13 cellular contexts compared by ENCODE assay signal in the genomic region with DNA sequence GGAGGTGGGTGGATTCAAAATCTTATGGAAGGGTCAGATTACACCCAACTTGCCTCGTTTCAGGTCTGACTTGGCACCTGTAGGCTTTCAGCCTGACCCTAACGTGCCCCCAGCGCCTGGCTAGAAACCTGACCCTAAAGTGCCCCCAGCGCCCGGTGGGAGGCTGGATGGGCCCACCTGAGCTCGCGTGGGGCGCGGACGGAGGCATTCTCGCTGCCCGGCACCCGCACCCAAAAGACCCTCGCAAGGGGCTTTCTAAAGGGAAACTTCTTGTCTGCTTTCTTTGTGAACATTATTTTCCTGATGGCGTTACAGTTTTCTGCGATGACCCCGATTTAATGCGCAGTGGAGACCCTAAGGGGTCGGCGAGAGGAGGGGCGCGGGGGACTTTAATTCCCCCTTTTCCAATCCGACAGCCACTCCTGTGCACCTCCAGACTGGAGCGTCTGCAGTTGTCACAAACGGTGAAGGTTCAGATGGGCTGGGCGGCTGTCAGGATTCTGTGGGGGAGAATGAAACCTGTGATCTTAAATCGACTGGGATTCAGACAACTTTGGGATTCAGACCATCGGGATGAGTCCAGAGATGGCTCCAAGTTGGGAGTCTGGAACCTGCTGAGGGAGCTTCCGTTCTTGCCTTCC. TPM values are rescaled to one million over a fixed set of nuclear protein-coding genes. Genes with fewer than 3 reads are reported as not detected.
DNase-seq lines count a peak whose midpoint lies in the region; ATAC-seq, FAIRE-seq and TF ChIP-seq lines count a peak whose summit lies in the region.
"Had no signal": no experiment of that assay in that cellular context is flagged by ENCODE, and none has a peak within 500 bp of the region (broad histone marks: within the 10 kb centered on the region; RNA-seq: fewer than 3 reads in every experiment).

No MANE protein-coding gene starts in this region.

- H3K4me1 ChIP-seq in ectodermal cell (ENCODE audit: control insufficient read depth, insufficient read depth, low read length): peaks cover 31% of the 10 kb centered on the region
- H3K4me1 ChIP-seq in psoas muscle: peaks cover 34% of the 10 kb centered on the region
- peaks cover 20 to 44% of the 10 kb centered on the region in 2 donors for H3K4me1 ChIP-seq in left lung

- intact Hi-C loops in psoas muscle (cut with DNase I) (loop anchor here in 1 of 2 donors (5.0 kb wide), 1 partner anchor 180 kb away; no protein-coding TSS in a partner anchor), left lung (cut with DNase I) (no loop called here)

- FAIRE-seq in H54 (lab: Jason Lieb, UNC): no peak

- H3K9me3 ChIP-seq in ectodermal cell (ENCODE audit: control insufficient read depth, low read length): no peaks in the 10 kb centered on the region
- no peaks in the 10 kb centered on the region for H3K9me3 ChIP-seq in psoas muscle
- H3K9me3 ChIP-seq in left lung: no peaks in the 10 kb centered on the region
- H3K9me3 ChIP-seq: thyroid gland had no signal

- WGBS in ectodermal cell, 2 experiments: 3 to 4% methylated on average over 29 of the region's 29 CpGs
- 2 to 5% (median 4%) methylated on average over 29 of the region's 29 CpGs for whole genome bisulfite sequencing in psoas muscle, 3 donors

- no peak for TF ChIP-seq CTCF in psoas muscle (IDR thresholded peaks at IDR 0.05)
- TF ChIP-seq CTCF in left lung (IDR thresholded peaks at IDR 0.05): no peak

- H3K27ac ChIP-seq in ectodermal cell (ENCODE audit: insufficient read depth, low read depth, low read length, poor library complexity, severe bottlenecking): no peak overlapping the region
- no peak overlapping the region for H3K27ac ChIP-seq in psoas muscle
- H3K27ac ChIP-seq in left lung: no peak overlapping the region
- H3K27ac ChIP-seq: 22Rv1, GM23248, HL-60, thyroid gland had no signal

- DNase-seq in DMS 273 (lab: John Stamatoyannopoulos, UW; ENCODE audit: unreplicated experiment) (peak; percentile 30), DMS 273 treated with DMSO at 0.1 percent for 48 hours (lab: John Stamatoyannopoulos, UW) (no peak), NAMALWA (ENCODE audit: low spot score) (peak; percentile 45), psoas muscle (no peak), H54 (ENCODE audit: insufficient read length, low spot score) (no peak), left lung (no peak)
- DNase-seq: immature natural killer cell had no signal

- TF ChIP-seq POLR2A in H54 (IDR thresholded peaks at IDR 0.05; ENCODE audit: low read depth, low read length): no peak

- peaks cover 81% of the 10 kb centered on the region for H3K27me3 ChIP-seq in ectodermal cell (ENCODE audit: control insufficient read depth, insufficient read depth, low read length, poor library complexity, severe bottlenecking)
- peaks cover 0 to 59% (median 29%) of the 10 kb centered on the region in 3 donors for H3K27me3 ChIP-seq in psoas muscle (ENCODE audit: insufficient read depth in 3 of 3, low read length in 2 of 3)
- peaks cover 68 to 90% of the 10 kb centered on the region in 2 donors for H3K27me3 ChIP-seq in left lung

- ATAC-seq in psoas muscle: no peak
- ATAC-seq in HG02870 (IDR thresholded peaks at IDR 0.05; ENCODE audit: unreplicated experiment): no peak
- ATAC-seq in left lung: no peak

- H3K36me3 ChIP-seq in ectodermal cell (ENCODE audit: control insufficient read depth, insufficient read depth, low read length) (no peaks in the 10 kb centered on the region), psoas muscle (ENCODE audit: insufficient read depth in 1 of 2, low read depth in 1 of 2) (no peaks in the 10 kb centered on the region), left lung (no peaks in the 10 kb centered on the region)
- H3K36me3 ChIP-seq: thyroid gland had no signal

- H3K4me3 ChIP-seq in ectodermal cell (ENCODE audit: insufficient read depth, low read depth, low read length) (peak overlapping the region; percentile 28), psoas muscle (peak overlapping the region; percentile 62), left lung (peak overlapping the region in 1 of 2 donors; percentile 17)

RNA-seq across cellular contexts. Expression of a gene that starts 0.7 kb away (rescaled TPM):
- 0.39 TPM for polyA plus RNA-seq in ectodermal cell (2013, experiment 1 of 4)
- 0.57 TPM for polyA plus RNA-seq in ectodermal cell (2013, experiment 2 of 4)
- polyA plus RNA-seq in ectodermal cell (2013, experiment 3 of 4): 0.21 TPM
- polyA plus RNA-seq in ectodermal cell (2013, experiment 4 of 4): 0.28 TPM
- total RNA-seq in psoas muscle (under 1 TPM in 2 of 4 donors, not detected in 2; 0.15 to 0.60 TPM), left lung (under 1 TPM; 0.10 to 0.12 TPM)
- under 1 TPM; under 0.01 to 0.01 (median 0.01) TPM for polyA plus RNA-seq in psoas muscle
- total RNA-seq: GM23248 had no signal
- polyA plus RNA-seq: GM23248, immature natural killer cell had no signal

RNA-seq across cellular contexts. Expression of a gene that starts 28.8 kb away (rescaled TPM):
- polyA plus RNA-seq in ectodermal cell (2013, experiment 1 of 4): 25.7 TPM
- polyA plus RNA-seq in ectodermal cell (2013, experiment 2 of 4): 29.4 TPM
- 17.0 TPM for polyA plus RNA-seq in ectodermal cell (2013, experiment 3 of 4)
- 21.4 TPM for polyA plus RNA-seq in ectodermal cell (2013, experiment 4 of 4)
- total RNA-seq in psoas muscle: 1 to 10 TPM; 3.0 to 5.7 (median 4.9) TPM
- polyA plus RNA-seq in psoas muscle: 1 to 10 TPM; 1.1 to 2.2 (median 1.7) TPM
- total RNA-seq in left lung: 10 to 100 TPM; 16.0 to 17.0 TPM

Comparison
In these comparisons a context has a peak if more than half of its experiments do, and no peak if none do; other contexts are left out.
1. DNase-seq: peak in DMS 273 (single experiment) and NAMALWA (single experiment); none in DMS 273 treated with DMSO at 0.1 percent for 48 hours (single experiment), psoas muscle (0 of 2), H54 (single experiment) and left lung (0 of 2).